Comparison of ENCODE assay signal across 12 cellular contexts in genomic region chr12:132074216-132074615, GRCh38.
"Had no signal": no experiment of that assay in that cellular context is flagged by ENCODE, and none has a peak within 500 bp of the region (broad histone marks: within the 10 kb centered on the region; RNA-seq: fewer than 3 reads in every experiment).

No MANE protein-coding gene starts in this region.

- H3K27ac ChIP-seq: ovary, sigmoid colon, spleen, tibial artery, uterus had no signal

- DNase-seq: activated CD4-positive, CD25-positive, alpha-beta regulatory T cell treated with anti-CD3 and anti-CD28 coated beads, Interleukin-2, amount 50 U/mL, for 72 hours; activated CD8-positive, alpha-beta T cell treated with anti-CD3 and anti-CD28 coated beads, Interleukin-2, amount 10 ng/mL, durations not matched to agents 7 days and 5 days; activated naive CD4-positive, alpha-beta T cell treated with anti-CD3 and anti-CD28 coated beads for 36 hours; activated naive CD8-positive, alpha-beta T cell treated with anti-CD3 and anti-CD28 coated beads, Interleukin-2, amount 50 U/mL, for 24 hours; aorta; erythroblast; ovary; sigmoid colon; spleen; tibial artery; uterus had no signal

- H3K36me3 ChIP-seq: uterus had no signal

- H3K9me3 Mint-ChIP-seq: activated naive CD4-positive, alpha-beta T cell treated with anti-CD3 and anti-CD28 coated beads for 36 hours; activated naive CD8-positive, alpha-beta T cell treated with anti-CD3 and anti-CD28 coated beads, Interleukin-2, amount 50 U/mL, for 24 hours had no signal

- H3K27me3 Mint-ChIP-seq: activated naive CD8-positive, alpha-beta T cell treated with anti-CD3 and anti-CD28 coated beads, Interleukin-2, amount 50 U/mL, for 24 hours had no signal

- H3K4me3 Mint-ChIP-seq: activated CD8-positive, alpha-beta T cell treated with anti-CD3 and anti-CD28 coated beads, Interleukin-2, amount 10 ng/mL, durations not matched to agents 7 days and 5 days; activated naive CD4-positive, alpha-beta T cell treated with anti-CD3 and anti-CD28 coated beads for 36 hours; activated naive CD8-positive, alpha-beta T cell treated with anti-CD3 and anti-CD28 coated beads, Interleukin-2, amount 50 U/mL, for 24 hours had no signal

- H3K27ac Mint-ChIP-seq: activated CD8-positive, alpha-beta T cell treated with anti-CD3 and anti-CD28 coated beads, Interleukin-2, amount 10 ng/mL, durations not matched to agents 7 days and 5 days; activated naive CD4-positive, alpha-beta T cell treated with anti-CD3 and anti-CD28 coated beads for 36 hours; activated naive CD8-positive, alpha-beta T cell treated with anti-CD3 and anti-CD28 coated beads, Interleukin-2, amount 50 U/mL, for 24 hours had no signal

- H3K9me3 ChIP-seq: ovary, sigmoid colon, spleen, tibial artery, uterus had no signal

- H3K4me1 ChIP-seq: tibial artery, uterus had no signal

- H3K4me3 ChIP-seq: ovary, sigmoid colon, spleen, tibial artery, uterus had no signal

- H3K27me3 ChIP-seq: ovary, sigmoid colon, spleen, tibial artery, uterus had no signal

- ATAC-seq: activated CD8-positive, alpha-beta T cell treated with anti-CD3 and anti-CD28 coated beads, Interleukin-2, amount 10 ng/mL, durations not matched to agents 7 days and 5 days; activated naive CD8-positive, alpha-beta T cell treated with anti-CD3 and anti-CD28 coated beads, Interleukin-2, amount 50 U/mL, for 24 hours; left lobe of liver had no signal
